Comparison of ENCODE assay signal across 22 cellular contexts in genomic region chr3:62287528-62287927, GRCh38.
DNase-seq lines count a peak whose midpoint lies in the region; ATAC-seq and TF ChIP-seq lines count a peak whose summit lies in the region.
"Had no signal": no experiment of that assay in that cellular context is flagged by ENCODE, and none has a peak within 500 bp of the region (broad histone marks: within the 10 kb centered on the region; RNA-seq: fewer than 3 reads in every experiment).

No MANE protein-coding gene starts in this region.

- peak; percentile 20 to 91 for DNase-seq in NOMO-1 (lab: John Stamatoyannopoulos, UW; ENCODE audit: unreplicated experiment in 2 of 2)
- DNase-seq in brain microvascular endothelial cell: no peak
- no peak for DNase-seq in activated effector memory CD4-positive, alpha-beta T cell treated with Interleukin-2 at 50 U/mL for 16 hours
- DNase-seq: Caco-2; CD4-positive, alpha-beta memory T cell; DMS 273 treated with DMSO at 0.1 percent for 48 hours; DND-41; NCI-H1048; NCI-H1436; NCI-H1930; NCI-H226; NCI-H510A treated with DMSO at 0.1 percent for 48 hours; NCI-H748 treated with DMSO at 0.1 percent for 48 hours; NK-92 treated with Interleukin-12 subunit alpha and Interleukin-12 subunit beta, amount 100 ng/mL, for 24 hours; PC-9; RPMI8226; SHP77 had no signal

- TF ChIP-seq CTCF in VCaP (conservative IDR thresholded peaks at IDR 0.05) (no peak), brain microvascular endothelial cell (IDR thresholded peaks at IDR 0.05; ENCODE audit: low read depth, low read length, missing control alignments) (no peak)

- peaks cover 1% of the 10 kb centered on the region for H3K36me3 ChIP-seq in brain microvascular endothelial cell (replicated peaks)

- H3K27me3 ChIP-seq in brain microvascular endothelial cell (replicated peaks): no peaks in the 10 kb centered on the region

- peak; percentile 57 for ATAC-seq in HG03469 (IDR thresholded peaks at IDR 0.05; ENCODE audit: unreplicated experiment)
- ATAC-seq in HG03520 (IDR thresholded peaks at IDR 0.05; ENCODE audit: unreplicated experiment): no peak
- no peak for ATAC-seq in HG03342 (IDR thresholded peaks at IDR 0.05; ENCODE audit: unreplicated experiment)
- ATAC-seq: K562 had no signal

- H3K27ac ChIP-seq in VCaP (peak overlapping the region; percentile 78), brain microvascular endothelial cell (no peak overlapping the region)
- H3K27ac ChIP-seq: PC-9 had no signal

- in situ Hi-C loops in brain microvascular endothelial cell (cut with HindIII; ENCODE audit: low pct_ligation_motif_present, low sequenced_read_pairs): no loop called here

- no peak overlapping the region for H3K4me3 ChIP-seq in brain microvascular endothelial cell (ENCODE audit: low read depth, low read length)
- H3K4me3 ChIP-seq: K562, PC-9 had no signal

Comparison
In these comparisons a context has a peak if more than half of its experiments do, and no peak if none do; other contexts are left out.
1. DNase-seq: peak in NOMO-1 (2 of 2); none in brain microvascular endothelial cell (single experiment) and activated effector memory CD4-positive, alpha-beta T cell treated with Interleukin-2 at 50 U/mL for 16 hours (single experiment).